9 cellular contexts compared by ENCODE assay signal in the genomic region with DNA sequence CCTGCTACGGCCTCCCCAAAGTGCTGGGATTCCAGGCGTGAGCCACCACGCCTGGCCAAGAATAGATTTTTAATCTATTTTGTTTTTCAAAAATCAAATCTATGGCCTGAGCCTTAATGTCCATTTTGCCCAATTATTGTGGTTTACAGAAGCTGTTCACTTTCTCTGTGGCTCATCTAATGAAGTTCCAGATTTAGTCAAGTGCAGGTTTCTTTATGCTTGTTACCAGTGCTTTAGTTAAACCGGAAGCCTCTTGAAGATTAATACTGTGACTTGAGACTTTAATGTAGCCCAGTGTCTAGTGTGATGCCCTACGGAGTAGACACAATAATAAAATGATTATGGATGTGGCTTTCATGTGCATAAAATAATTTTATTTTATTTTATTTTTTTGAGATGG.
"Had no signal": no experiment of that assay in that cellular context is flagged by ENCODE, and none has a peak within 500 bp of the region (broad histone marks: within the 10 kb centered on the region; RNA-seq: fewer than 3 reads in every experiment).

No MANE protein-coding gene starts in this region.

- H3K4me3 ChIP-seq: GM23338 had no signal

- H2AFZ ChIP-seq: GM23338 had no signal

- FAIRE-seq: H1, HepG2 had no signal

- H3K4me3 Mint-ChIP-seq: GM23338, H9, IgD-negative memory B cell had no signal

- H3K4me2 ChIP-seq: GM23338, KMS-11 had no signal

- H3K27ac Mint-ChIP-seq: GM23338, H9, IgD-negative memory B cell had no signal

- H3K27ac ChIP-seq: HL-60, KMS-11 had no signal

- ATAC-seq: GM23338, HepG2 had no signal

- H3K9ac ChIP-seq: KMS-11 had no signal

- DNase-seq: H9, HCEC 1CT, KBM-7 had no signal

- H3K27me3 Mint-ChIP-seq: IgD-negative memory B cell had no signal

- H3K9me3 Mint-ChIP-seq: GM23338, H9, IgD-negative memory B cell had no signal
